In the genomic region with DNA sequence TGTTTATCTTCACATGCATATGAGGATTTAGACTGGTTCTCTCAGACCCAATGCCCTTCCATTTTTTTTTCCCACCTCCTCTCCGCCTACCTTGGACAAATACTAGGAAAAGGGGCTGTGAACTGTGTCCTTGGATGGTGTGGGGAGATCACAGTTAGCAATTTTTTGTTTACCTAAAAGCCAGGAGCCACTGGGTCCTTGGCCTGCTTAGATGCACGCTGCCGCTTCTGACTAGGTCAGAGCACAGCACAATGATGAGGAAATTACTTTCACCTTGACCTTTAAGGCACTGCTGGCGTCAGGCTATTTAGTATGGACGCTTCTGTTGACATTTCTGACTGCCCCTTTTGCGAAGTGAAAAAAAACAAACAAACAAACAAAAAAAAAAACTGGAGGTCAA, we compare ENCODE assay signal across 31 cellular contexts. TPM values are rescaled to one million over a fixed set of nuclear protein-coding genes. Genes with fewer than 3 reads are reported as not detected.
"Had no signal": no experiment of that assay in that cellular context is flagged by ENCODE, and none has a peak within 500 bp of the region (broad histone marks: within the 10 kb centered on the region; RNA-seq: fewer than 3 reads in every experiment).

No MANE protein-coding gene starts in this region.

- H3K36me3 Mint-ChIP-seq: activated CD8-positive, alpha-beta memory T cell treated with anti-CD3 and anti-CD28 coated beads, Interleukin-2, amount 10 ng/mL, durations not matched to agents 7 days and 5 days; activated naive CD4-positive, alpha-beta T cell treated with anti-CD3 and anti-CD28 coated beads, Interleukin-2, amount 10 ng/mL, durations not matched to agents 7 days and 5 days; brain; naive B cell; stimulated activated effector memory CD8-positive, alpha-beta T cell treated with anti-CD3 and anti-CD28 coated beads, Interleukin-12 subunit alpha, Interleukin-12 subunit beta, amount 100 ng/mL, for 72 hours had no signal

- H3K27ac ChIP-seq: heart right ventricle, lower lobe of right lung, neutrophil, ovary, psoas muscle, right atrium auricular region, vagina had no signal

- H3K27me3 Mint-ChIP-seq: activated CD8-positive, alpha-beta T cell treated with anti-CD3 and anti-CD28 coated beads for 36 hours had no signal

- H3K36me3 ChIP-seq: heart right ventricle, lower lobe of right lung, neutrophil, ovary, right atrium auricular region, vagina had no signal

- H3K9me3 Mint-ChIP-seq: activated CD4-positive, alpha-beta T cell treated with anti-CD3 and anti-CD28 coated beads, Interleukin-2, amount 10 ng/mL, durations not matched to agents 24 days and 14 days; activated CD8-positive, alpha-beta T cell treated with anti-CD3 and anti-CD28 coated beads for 36 hours; activated naive CD4-positive, alpha-beta T cell treated with anti-CD3 and anti-CD28 coated beads, Interleukin-2, amount 10 ng/mL, durations not matched to agents 7 days and 5 days; dendritic cell treated with granulocyte-macrophage colony-stimulating factor and Interleukin-4, amounts not matched to agents 40 ng/mL and 50 ng/mL, for 4 days; naive B cell; stimulated activated effector memory CD8-positive, alpha-beta T cell treated with anti-CD3 and anti-CD28 coated beads, Interleukin-12 subunit alpha, Interleukin-12 subunit beta, amount 100 ng/mL, for 72 hours; T-helper 1 cell treated with Interleukin-12 subunit alpha and Interleukin-12 subunit beta and Interleukin-4 antibody, amounts not matched to agents 30 μg/mL and 1 μg/mL, for 36 hours had no signal

- ATAC-seq: activated CD4-positive, CD25-positive, alpha-beta regulatory T cell treated with anti-CD3 and anti-CD28 coated beads, Interleukin-2, amount 50 U/mL, for 24 hours; activated CD8-positive, alpha-beta memory T cell treated with anti-CD3 and anti-CD28 coated beads, Interleukin-2, amount 10 ng/mL, durations not matched to agents 7 days and 5 days; activated CD8-positive, alpha-beta T cell treated with anti-CD3 and anti-CD28 coated beads for 36 hours; heart right ventricle; left colon; lower lobe of right lung; psoas muscle; stimulated activated effector memory CD8-positive, alpha-beta T cell treated with anti-CD3 and anti-CD28 coated beads, Interleukin-12 subunit alpha, Interleukin-12 subunit beta, amount 100 ng/mL, for 72 hours had no signal

- H3K4me3 Mint-ChIP-seq: activated CD4-positive, alpha-beta T cell treated with anti-CD3 and anti-CD28 coated beads, Interleukin-2, amount 10 ng/mL, durations not matched to agents 24 days and 14 days; activated CD8-positive, alpha-beta memory T cell treated with anti-CD3 and anti-CD28 coated beads, Interleukin-2, amount 10 ng/mL, durations not matched to agents 7 days and 5 days; activated CD8-positive, alpha-beta T cell treated with anti-CD3 and anti-CD28 coated beads for 36 hours; activated naive CD4-positive, alpha-beta T cell treated with anti-CD3 and anti-CD28 coated beads, Interleukin-2, amount 10 ng/mL, durations not matched to agents 7 days and 5 days; dendritic cell treated with granulocyte-macrophage colony-stimulating factor and Interleukin-4, amounts not matched to agents 40 ng/mL and 50 ng/mL, for 4 days; stimulated activated effector memory CD8-positive, alpha-beta T cell treated with anti-CD3 and anti-CD28 coated beads, Interleukin-12 subunit alpha, Interleukin-12 subunit beta, amount 100 ng/mL, for 72 hours; T-helper 1 cell treated with Interleukin-12 subunit alpha and Interleukin-12 subunit beta and Interleukin-4 antibody, amounts not matched to agents 30 μg/mL and 1 μg/mL, for 36 hours had no signal

- H3K9me3 ChIP-seq: heart right ventricle, lower lobe of right lung, neutrophil, ovary, psoas muscle, right atrium auricular region, vagina had no signal

- H3K27ac Mint-ChIP-seq: activated CD4-positive, alpha-beta T cell treated with anti-CD3 and anti-CD28 coated beads, Interleukin-2, amount 10 ng/mL, durations not matched to agents 24 days and 14 days; activated CD8-positive, alpha-beta memory T cell treated with anti-CD3 and anti-CD28 coated beads, Interleukin-2, amount 10 ng/mL, durations not matched to agents 7 days and 5 days; activated CD8-positive, alpha-beta T cell treated with anti-CD3 and anti-CD28 coated beads for 36 hours; activated naive CD4-positive, alpha-beta T cell treated with anti-CD3 and anti-CD28 coated beads, Interleukin-2, amount 10 ng/mL, durations not matched to agents 7 days and 5 days; brain; dendritic cell treated with granulocyte-macrophage colony-stimulating factor and Interleukin-4, amounts not matched to agents 40 ng/mL and 50 ng/mL, for 4 days; stimulated activated effector memory CD8-positive, alpha-beta T cell treated with anti-CD3 and anti-CD28 coated beads, Interleukin-12 subunit alpha, Interleukin-12 subunit beta, amount 100 ng/mL, for 72 hours; T-helper 1 cell treated with Interleukin-12 subunit alpha and Interleukin-12 subunit beta and Interleukin-4 antibody, amounts not matched to agents 30 μg/mL and 1 μg/mL, for 36 hours had no signal

- DNase-seq: activated CD4-positive, alpha-beta T cell treated with anti-CD3 and anti-CD28 coated beads, Interleukin-2, amount 10 ng/mL, durations not matched to agents 24 days and 14 days; activated CD8-positive, alpha-beta memory T cell treated with anti-CD3 and anti-CD28 coated beads, Interleukin-2, amount 10 ng/mL, durations not matched to agents 7 days and 5 days; activated CD8-positive, alpha-beta T cell treated with anti-CD3 and anti-CD28 coated beads for 36 hours; activated effector memory CD4-positive, alpha-beta T cell treated with anti-CD3 and anti-CD28 coated beads, Interleukin-2, amount 50 U/mL, for 16 hours; activated naive CD4-positive, alpha-beta T cell treated with anti-CD3 and anti-CD28 coated beads, Interleukin-2, amount 10 ng/mL, durations not matched to agents 7 days and 5 days; activated T-cell treated with anti-CD3 and anti-CD28 coated beads for 4 hours; aorta; effector CD8-positive, alpha-beta T cell; erythroblast; foreskin fibroblast; heart right ventricle; left colon; lower lobe of right lung; mesendoderm; naive B cell; ovary; psoas muscle; stimulated activated CD4-positive, alpha-beta T cell treated with anti-CD3 and anti-CD28 coated beads, Interleukin-2, amount 100 ng/mL, for 24 hours; trophoblast cell had no signal

- H3K27me3 ChIP-seq: ovary, right atrium auricular region, vagina had no signal

- H3K4me1 ChIP-seq: psoas muscle had no signal

- H3K4me3 ChIP-seq: heart right ventricle, lower lobe of right lung, ovary, psoas muscle, right atrium auricular region, vagina had no signal

RNA-seq across cellular contexts. Expression of a gene that starts 1.9 kb away (rescaled TPM):
- total RNA-seq: activated CD4-positive, alpha-beta T cell treated with anti-CD3 and anti-CD28 coated beads, Interleukin-2, amount 10 ng/mL, durations not matched to agents 24 days and 14 days; aorta; cardiac septum; fibroblast of lung; left colon; mucosa of gallbladder; right atrium auricular region; temporal lobe; vagina had no signal
- polyA plus RNA-seq: aorta had no signal
